1 cellular context compared by ENCODE assay signal in genomic region chr4:105461221-105462041, GRCh38.
A peak's percentile ranks its signal among the peaks of the same experiment; 100 is the strongest.
TF ChIP-seq lines count a peak whose summit lies in the region.

No MANE protein-coding gene starts in this region.

TF ChIP-seq in K562, 482 proteins besides CTCF, POLR2A, EP300 and RAD21 (continued from another document and continues in another):
- TF ChIP-seq GATA2 (CRISPR knock-in tag; IDR thresholded peaks at IDR 0.05), result peak; percentile 70
- no peak for TF ChIP-seq GATAD2B (IDR thresholded peaks at IDR 0.05; ENCODE audit: borderline replicate concordance)
- peak; percentile 75 for TF ChIP-seq TAL1 (IDR thresholded peaks at IDR 0.05)
- peak; percentile 51; the same call in 1 of the 2 replicates for TF ChIP-seq ZNF134 (CRISPR knock-in tag; conservative IDR thresholded peaks at IDR 0.05)
- TF ChIP-seq ARNT (IDR thresholded peaks at IDR 0.05), result no peak; a peak in 1 of 4 replicates
- no peak for TF ChIP-seq ZEB2 (IDR thresholded peaks at IDR 0.05)
- no peak for TF ChIP-seq CEBPG (CRISPR knock-in tag; IDR thresholded peaks at IDR 0.05)
- peak in 1 of 2 experiments; percentile 20; a peak in 1 of 4 replicates for TF ChIP-seq CEBPG (tag; conservative IDR thresholded peaks at IDR 0.05 in 1 of 2, IDR thresholded peaks at IDR 0.05 in 1 of 2)
- TF ChIP-seq, protein P1, sequence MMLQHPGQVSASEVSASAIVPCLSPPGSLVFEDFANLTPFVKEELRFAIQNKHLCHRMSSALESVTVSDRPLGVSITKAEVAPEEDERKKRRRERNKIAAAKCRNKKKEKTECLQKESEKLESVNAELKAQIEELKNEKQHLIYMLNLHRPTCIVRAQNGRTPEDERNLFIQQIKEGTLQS (IDR thresholded peaks at IDR 0.05), result 0 out of 2 replicates have a peak, but pooled peaks have one; percentile 20
- TF ChIP-seq, protein P1 (CRISPR knock-in tag; conservative IDR thresholded peaks at IDR 0.05), result no peak
- TF ChIP-seq PCBP2 (IDR thresholded peaks at IDR 0.05; ENCODE audit: low read depth, low read length, poor library complexity, severe bottlenecking), result no peak
- no peak for TF ChIP-seq ADNP (tag; IDR thresholded peaks at IDR 0.05)
- TF ChIP-seq POLR2AphosphoS5 (IDR thresholded peaks at IDR 0.05; ENCODE audit: control insufficient read depth, insufficient read depth, low read depth, low read length), result peak; percentile 82; the same call in 1 of the 2 replicates
- TF ChIP-seq NUFIP1 (IDR thresholded peaks at IDR 0.05; ENCODE audit: partially characterized antibody), result no peak
- TF ChIP-seq CEBPB (tag; IDR thresholded peaks at IDR 0.05), result peak; percentile 86
- TF ChIP-seq KAT8 (IDR thresholded peaks at IDR 0.05; ENCODE audit: low read depth), result no peak
- no peak for TF ChIP-seq ATF2 (CRISPR knock-in tag; IDR thresholded peaks at IDR 0.05)
- TF ChIP-seq ZNF318 (IDR thresholded peaks at IDR 0.05; ENCODE audit: borderline replicate concordance in 1 of 2, low read depth in 1 of 2), result no peak
- TF ChIP-seq ZKSCAN1 (IDR thresholded peaks at IDR 0.05; ENCODE audit: low read depth, low read length), result 0 out of 2 replicates have a peak, but pooled peaks have one; percentile 41
- TF ChIP-seq HNRNPLL (IDR thresholded peaks at IDR 0.05; ENCODE audit: low read depth, low read length, poor library complexity, severe bottlenecking), result no peak
- no peak for TF ChIP-seq ZNF217 (CRISPR knock-in tag; IDR thresholded peaks at IDR 0.05)
- peak; percentile 90 for TF ChIP-seq VEZF1 (CRISPR knock-in tag; IDR thresholded peaks at IDR 0.05)
- no peak for TF ChIP-seq EZH2 (IDR thresholded peaks at IDR 0.05; ENCODE audit: borderline replicate concordance, low read depth, low read length)
- TF ChIP-seq NEUROD1 (IDR thresholded peaks at IDR 0.05; ENCODE audit: borderline replicate concordance, low read depth, low read length, partially characterized antibody), result peak; percentile 27
- TF ChIP-seq, protein P2, sequence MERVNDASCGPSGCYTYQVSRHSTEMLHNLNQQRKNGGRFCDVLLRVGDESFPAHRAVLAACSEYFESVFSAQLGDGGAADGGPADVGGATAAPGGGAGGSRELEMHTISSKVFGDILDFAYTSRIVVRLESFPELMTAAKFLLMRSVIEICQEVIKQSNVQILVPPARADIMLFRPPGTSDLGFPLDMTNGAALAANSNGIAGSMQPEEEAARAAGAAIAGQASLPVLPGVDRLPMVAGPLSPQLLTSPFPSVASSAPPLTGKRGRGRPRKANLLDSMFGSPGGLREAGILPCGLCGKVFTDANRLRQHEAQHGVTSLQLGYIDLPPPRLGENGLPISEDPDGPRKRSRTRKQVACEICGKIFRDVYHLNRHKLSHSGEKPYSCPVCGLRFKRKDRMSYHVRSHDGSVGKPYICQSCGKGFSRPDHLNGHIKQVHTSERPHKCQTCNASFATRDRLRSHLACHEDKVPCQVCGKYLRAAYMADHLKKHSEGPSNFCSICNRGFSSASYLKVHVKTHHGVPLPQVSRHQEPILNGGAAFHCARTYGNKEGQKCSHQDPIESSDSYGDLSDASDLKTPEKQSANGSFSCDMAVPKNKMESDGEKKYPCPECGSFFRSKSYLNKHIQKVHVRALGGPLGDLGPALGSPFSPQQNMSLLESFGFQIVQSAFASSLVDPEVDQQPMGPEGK (CRISPR knock-in tag; IDR thresholded peaks at IDR 0.05; ENCODE audit: borderline replicate concordance), result no peak
- TF ChIP-seq TBL1XR1 (IDR thresholded peaks at IDR 0.05; ENCODE audit: low read length in 2 of 2), result peak in 1 of 2 experiments; percentile 54; a peak in 2 of 4 replicates
- TF ChIP-seq HDAC2 (IDR thresholded peaks at IDR 0.05), result peak; percentile 51; the same call in 1 of the 2 replicates
- 0 out of 2 replicates have a peak, but pooled peaks have one; percentile 47 for TF ChIP-seq MTA3 (IDR thresholded peaks at IDR 0.05; ENCODE audit: borderline replicate concordance)
- TF ChIP-seq BHLHE40 (IDR thresholded peaks at IDR 0.05; ENCODE audit: low read length), result 0 out of 2 replicates have a peak, but pooled peaks have one; percentile 51
- TF ChIP-seq MYNN (IDR thresholded peaks at IDR 0.05), result peak; percentile 74; the same call in 1 of the 2 replicates
- TF ChIP-seq MYNN (CRISPR knock-in tag; IDR thresholded peaks at IDR 0.05), result no peak
- no peak for TF ChIP-seq ZNF280A (IDR thresholded peaks at IDR 0.05; ENCODE audit: low read depth, partially characterized antibody)
- TF ChIP-seq, protein P3, sequence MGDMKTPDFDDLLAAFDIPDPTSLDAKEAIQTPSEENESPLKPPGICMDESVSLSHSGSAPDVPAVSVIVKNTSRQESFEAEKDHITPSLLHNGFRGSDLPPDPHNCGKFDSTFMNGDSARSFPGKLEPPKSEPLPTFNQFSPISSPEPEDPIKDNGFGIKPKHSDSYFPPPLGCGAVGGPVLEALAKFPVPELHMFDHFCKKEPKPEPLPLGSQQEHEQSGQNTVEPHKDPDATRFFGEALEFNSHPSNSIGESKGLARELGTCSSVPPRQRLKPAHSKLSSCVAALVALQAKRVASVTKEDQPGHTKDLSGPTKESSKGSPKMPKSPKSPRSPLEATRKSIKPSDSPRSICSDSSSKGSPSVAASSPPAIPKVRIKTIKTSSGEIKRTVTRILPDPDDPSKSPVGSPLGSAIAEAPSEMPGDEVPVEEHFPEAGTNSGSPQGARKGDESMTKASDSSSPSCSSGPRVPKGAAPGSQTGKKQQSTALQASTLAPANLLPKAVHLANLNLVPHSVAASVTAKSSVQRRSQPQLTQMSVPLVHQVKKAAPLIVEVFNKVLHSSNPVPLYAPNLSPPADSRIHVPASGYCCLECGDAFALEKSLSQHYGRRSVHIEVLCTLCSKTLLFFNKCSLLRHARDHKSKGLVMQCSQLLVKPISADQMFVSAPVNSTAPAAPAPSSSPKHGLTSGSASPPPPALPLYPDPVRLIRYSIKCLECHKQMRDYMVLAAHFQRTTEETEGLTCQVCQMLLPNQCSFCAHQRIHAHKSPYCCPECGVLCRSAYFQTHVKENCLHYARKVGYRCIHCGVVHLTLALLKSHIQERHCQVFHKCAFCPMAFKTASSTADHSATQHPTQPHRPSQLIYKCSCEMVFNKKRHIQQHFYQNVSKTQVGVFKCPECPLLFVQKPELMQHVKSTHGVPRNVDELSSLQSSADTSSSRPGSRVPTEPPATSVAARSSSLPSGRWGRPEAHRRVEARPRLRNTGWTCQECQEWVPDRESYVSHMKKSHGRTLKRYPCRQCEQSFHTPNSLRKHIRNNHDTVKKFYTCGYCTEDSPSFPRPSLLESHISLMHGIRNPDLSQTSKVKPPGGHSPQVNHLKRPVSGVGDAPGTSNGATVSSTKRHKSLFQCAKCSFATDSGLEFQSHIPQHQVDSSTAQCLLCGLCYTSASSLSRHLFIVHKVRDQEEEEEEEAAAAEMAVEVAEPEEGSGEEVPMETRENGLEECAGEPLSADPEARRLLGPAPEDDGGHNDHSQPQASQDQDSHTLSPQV (IDR thresholded peaks at IDR 0.05), result peak; percentile 62
- TF ChIP-seq, protein P4, sequence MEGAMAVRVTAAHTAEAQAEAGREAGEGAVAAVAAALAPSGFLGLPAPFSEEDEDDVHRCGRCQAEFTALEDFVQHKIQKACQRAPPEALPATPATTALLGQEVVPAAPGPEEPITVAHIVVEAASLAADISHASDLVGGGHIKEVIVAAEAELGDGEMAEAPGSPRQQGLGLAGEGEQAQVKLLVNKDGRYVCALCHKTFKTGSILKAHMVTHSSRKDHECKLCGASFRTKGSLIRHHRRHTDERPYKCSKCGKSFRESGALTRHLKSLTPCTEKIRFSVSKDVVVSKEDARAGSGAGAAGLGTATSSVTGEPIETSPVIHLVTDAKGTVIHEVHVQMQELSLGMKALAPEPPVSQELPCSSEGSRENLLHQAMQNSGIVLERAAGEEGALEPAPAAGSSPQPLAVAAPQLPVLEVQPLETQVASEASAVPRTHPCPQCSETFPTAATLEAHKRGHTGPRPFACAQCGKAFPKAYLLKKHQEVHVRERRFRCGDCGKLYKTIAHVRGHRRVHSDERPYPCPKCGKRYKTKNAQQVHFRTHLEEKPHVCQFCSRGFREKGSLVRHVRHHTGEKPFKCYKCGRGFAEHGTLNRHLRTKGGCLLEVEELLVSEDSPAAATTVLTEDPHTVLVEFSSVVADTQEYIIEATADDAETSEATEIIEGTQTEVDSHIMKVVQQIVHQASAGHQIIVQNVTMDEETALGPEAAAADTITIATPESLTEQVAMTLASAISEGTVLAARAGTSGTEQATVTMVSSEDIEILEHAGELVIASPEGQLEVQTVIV (CRISPR knock-in tag; IDR thresholded peaks at IDR 0.05; ENCODE audit: borderline replicate concordance), result no peak
- no peak for TF ChIP-seq ATF1 (CRISPR knock-in tag; IDR thresholded peaks at IDR 0.05)
- peak; percentile 14; the same call in 1 of the 2 replicates for TF ChIP-seq ATF1 (tag; IDR thresholded peaks at IDR 0.05)
- no peak for TF ChIP-seq GABPB1 (CRISPR knock-in tag; IDR thresholded peaks at IDR 0.05)
